Comparison of ENCODE assay signal across 2 cellular contexts in the genomic region with DNA sequence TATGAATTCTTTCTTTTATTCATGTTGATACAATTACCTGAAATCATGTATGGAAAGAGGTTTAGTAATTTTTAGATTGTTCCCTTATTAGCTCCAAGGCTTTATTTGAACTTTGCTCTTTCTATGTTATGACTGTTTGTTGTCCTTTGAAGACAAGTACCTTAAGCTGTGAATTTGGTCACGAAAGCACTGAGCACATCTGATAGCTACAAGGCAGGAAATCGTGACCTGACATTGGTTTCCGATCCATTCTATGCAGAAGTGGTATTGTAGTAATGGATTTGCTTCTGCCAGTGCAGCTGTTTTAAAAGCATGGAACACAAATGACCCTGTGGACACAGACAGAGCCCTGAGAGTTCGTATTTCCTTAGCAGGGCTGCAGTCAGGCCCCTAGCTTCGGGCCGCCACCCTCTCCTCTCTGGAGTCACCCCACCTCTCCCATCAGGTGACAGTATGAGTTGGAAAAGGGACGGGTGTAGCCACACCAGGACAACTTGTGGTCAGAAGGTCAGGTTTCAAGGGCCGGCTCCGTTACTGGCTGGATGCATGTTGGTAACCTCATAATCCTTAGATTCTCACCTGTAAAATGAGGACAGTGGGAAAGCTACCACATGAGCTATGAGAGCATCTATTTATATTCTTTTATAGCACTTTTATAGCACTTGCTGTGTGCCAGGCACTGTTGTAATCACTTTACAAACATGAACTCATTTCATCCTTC.
TF ChIP-seq lines count a peak whose summit lies in the region.

No MANE protein-coding gene starts in this region.

TF ChIP-seq in GM23338, 12 proteins besides CTCF, POLR2A, EP300 and RAD21 (continued from another document):
- no peak for TF ChIP-seq STAT1 (IDR thresholded peaks at IDR 0.05; ENCODE audit: unreplicated experiment)
- TF ChIP-seq, protein P1, sequence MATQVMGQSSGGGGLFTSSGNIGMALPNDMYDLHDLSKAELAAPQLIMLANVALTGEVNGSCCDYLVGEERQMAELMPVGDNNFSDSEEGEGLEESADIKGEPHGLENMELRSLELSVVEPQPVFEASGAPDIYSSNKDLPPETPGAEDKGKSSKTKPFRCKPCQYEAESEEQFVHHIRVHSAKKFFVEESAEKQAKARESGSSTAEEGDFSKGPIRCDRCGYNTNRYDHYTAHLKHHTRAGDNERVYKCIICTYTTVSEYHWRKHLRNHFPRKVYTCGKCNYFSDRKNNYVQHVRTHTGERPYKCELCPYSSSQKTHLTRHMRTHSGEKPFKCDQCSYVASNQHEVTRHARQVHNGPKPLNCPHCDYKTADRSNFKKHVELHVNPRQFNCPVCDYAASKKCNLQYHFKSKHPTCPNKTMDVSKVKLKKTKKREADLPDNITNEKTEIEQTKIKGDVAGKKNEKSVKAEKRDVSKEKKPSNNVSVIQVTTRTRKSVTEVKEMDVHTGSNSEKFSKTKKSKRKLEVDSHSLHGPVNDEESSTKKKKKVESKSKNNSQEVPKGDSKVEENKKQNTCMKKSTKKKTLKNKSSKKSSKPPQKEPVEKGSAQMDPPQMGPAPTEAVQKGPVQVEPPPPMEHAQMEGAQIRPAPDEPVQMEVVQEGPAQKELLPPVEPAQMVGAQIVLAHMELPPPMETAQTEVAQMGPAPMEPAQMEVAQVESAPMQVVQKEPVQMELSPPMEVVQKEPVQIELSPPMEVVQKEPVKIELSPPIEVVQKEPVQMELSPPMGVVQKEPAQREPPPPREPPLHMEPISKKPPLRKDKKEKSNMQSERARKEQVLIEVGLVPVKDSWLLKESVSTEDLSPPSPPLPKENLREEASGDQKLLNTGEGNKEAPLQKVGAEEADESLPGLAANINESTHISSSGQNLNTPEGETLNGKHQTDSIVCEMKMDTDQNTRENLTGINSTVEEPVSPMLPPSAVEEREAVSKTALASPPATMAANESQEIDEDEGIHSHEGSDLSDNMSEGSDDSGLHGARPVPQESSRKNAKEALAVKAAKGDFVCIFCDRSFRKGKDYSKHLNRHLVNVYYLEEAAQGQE (IDR thresholded peaks at IDR 0.05; ENCODE audit: unreplicated experiment): no peak
- TF ChIP-seq EZH2phosphoT487 (IDR thresholded peaks at IDR 0.05; ENCODE audit: unreplicated experiment): no peak
- TF ChIP-seq ZNF114 (CRISPR knock-in tag; IDR thresholded peaks at IDR 0.05): no peak
- TF ChIP-seq JUNB (IDR thresholded peaks at IDR 0.05; ENCODE audit: unreplicated experiment): no peak
- no peak for TF ChIP-seq EZH2 (IDR thresholded peaks at IDR 0.05; ENCODE audit: low read depth, unreplicated experiment)
- TF ChIP-seq POLR2AphosphoS5 (IDR thresholded peaks at IDR 0.05; ENCODE audit: low read depth): no peak
- TF ChIP-seq ZNF331 (CRISPR knock-in tag; IDR thresholded peaks at IDR 0.05; ENCODE audit: low read depth): no peak
- TF ChIP-seq CREB1 (CRISPR knock-in tag; IDR thresholded peaks at IDR 0.05; ENCODE audit: low read depth): no peak
- TF ChIP-seq, protein P2, sequence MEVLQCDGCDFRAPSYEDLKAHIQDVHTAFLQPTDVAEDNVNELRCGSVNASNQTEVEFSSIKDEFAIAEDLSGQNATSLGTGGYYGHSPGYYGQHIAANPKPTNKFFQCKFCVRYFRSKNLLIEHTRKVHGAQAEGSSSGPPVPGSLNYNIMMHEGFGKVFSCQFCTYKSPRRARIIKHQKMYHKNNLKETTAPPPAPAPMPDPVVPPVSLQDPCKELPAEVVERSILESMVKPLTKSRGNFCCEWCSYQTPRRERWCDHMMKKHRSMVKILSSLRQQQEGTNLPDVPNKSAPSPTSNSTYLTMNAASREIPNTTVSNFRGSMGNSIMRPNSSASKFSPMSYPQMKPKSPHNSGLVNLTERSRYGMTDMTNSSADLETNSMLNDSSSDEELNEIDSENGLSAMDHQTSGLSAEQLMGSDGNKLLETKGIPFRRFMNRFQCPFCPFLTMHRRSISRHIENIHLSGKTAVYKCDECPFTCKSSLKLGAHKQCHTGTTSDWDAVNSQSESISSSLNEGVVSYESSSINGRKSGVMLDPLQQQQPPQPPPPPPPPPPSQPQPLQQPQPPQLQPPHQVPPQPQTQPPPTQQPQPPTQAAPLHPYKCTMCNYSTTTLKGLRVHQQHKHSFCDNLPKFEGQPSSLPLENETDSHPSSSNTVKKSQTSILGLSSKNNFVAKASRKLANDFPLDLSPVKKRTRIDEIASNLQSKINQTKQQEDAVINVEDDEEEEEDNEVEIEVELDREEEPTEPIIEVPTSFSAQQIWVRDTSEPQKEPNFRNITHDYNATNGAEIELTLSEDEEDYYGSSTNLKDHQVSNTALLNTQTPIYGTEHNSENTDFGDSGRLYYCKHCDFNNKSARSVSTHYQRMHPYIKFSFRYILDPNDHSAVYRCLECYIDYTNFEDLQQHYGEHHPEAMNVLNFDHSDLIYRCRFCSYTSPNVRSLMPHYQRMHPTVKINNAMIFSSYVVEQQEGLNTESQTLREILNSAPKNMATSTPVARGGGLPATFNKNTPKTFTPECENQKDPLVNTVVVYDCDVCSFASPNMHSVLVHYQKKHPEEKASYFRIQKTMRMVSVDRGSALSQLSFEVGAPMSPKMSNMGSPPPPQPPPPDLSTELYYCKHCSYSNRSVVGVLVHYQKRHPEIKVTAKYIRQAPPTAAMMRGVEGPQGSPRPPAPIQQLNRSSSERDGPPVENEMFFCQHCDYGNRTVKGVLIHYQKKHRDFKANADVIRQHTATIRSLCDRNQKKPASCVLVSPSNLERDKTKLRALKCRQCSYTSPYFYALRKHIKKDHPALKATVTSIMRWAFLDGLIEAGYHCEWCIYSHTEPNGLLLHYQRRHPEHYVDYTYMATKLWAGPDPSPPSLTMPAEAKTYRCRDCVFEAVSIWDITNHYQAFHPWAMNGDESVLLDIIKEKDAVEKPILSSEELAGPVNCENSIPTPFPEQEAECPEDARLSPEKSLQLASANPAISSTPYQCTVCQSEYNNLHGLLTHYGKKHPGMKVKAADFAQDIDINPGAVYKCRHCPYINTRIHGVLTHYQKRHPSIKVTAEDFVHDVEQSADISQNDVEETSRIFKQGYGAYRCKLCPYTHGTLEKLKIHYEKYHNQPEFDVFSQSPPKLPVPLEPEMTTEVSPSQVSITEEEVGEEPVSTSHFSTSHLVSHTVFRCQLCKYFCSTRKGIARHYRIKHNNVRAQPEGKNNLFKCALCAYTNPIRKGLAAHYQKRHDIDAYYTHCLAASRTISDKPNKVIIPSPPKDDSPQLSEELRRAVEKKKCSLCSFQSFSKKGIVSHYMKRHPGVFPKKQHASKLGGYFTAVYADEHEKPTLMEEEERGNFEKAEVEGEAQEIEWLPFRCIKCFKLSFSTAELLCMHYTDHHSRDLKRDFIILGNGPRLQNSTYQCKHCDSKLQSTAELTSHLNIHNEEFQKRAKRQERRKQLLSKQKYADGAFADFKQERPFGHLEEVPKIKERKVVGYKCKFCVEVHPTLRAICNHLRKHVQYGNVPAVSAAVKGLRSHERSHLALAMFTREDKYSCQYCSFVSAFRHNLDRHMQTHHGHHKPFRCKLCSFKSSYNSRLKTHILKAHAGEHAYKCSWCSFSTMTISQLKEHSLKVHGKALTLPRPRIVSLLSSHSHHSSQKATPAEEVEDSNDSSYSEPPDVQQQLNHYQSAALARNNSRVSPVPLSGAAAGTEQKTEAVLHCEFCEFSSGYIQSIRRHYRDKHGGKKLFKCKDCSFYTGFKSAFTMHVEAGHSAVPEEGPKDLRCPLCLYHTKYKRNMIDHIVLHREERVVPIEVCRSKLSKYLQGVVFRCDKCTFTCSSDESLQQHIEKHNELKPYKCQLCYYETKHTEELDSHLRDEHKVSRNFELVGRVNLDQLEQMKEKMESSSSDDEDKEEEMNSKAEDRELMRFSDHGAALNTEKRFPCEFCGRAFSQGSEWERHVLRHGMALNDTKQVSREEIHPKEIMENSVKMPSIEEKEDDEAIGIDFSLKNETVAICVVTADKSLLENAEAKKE (CRISPR knock-in tag; IDR thresholded peaks at IDR 0.05): no peak
- no peak for TF ChIP-seq NANOG (IDR thresholded peaks at IDR 0.05; ENCODE audit: borderline replicate concordance)

TF ChIP-seq in HEK293T, 16 proteins besides CTCF, POLR2A, EP300 and RAD21 (continued from another document):
- TF ChIP-seq HDGF (IDR thresholded peaks at IDR 0.05; ENCODE audit: borderline replicate concordance) (no peak), ELF4 (IDR thresholded peaks at IDR 0.05) (no peak), L3MBTL2 (conservative IDR thresholded peaks at IDR 0.05) (no peak), LEF1 (IDR thresholded peaks at IDR 0.05; ENCODE audit: borderline replicate concordance) (no peak), ARNT (IDR thresholded peaks at IDR 0.05) (no peak), TARDBP (IDR thresholded peaks at IDR 0.05) (no peak), CTBP1 (IDR thresholded peaks at IDR 0.05; ENCODE audit: borderline replicate concordance) (no peak), FOXA1 (IDR thresholded peaks at IDR 0.05) (no peak), SP1 (IDR thresholded peaks at IDR 0.05) (no peak), SUZ12 (IDR thresholded peaks at IDR 0.05) (no peak), ZNF384 (IDR thresholded peaks at IDR 0.05) (no peak), BHLHE40 (IDR thresholded peaks at IDR 0.05; ENCODE audit: borderline replicate concordance) (no peak)
TF ChIP-seq in HEK293T: peak in this region for 0.
